ENCODE assay signal across 20 cellular contexts in the genomic region with DNA sequence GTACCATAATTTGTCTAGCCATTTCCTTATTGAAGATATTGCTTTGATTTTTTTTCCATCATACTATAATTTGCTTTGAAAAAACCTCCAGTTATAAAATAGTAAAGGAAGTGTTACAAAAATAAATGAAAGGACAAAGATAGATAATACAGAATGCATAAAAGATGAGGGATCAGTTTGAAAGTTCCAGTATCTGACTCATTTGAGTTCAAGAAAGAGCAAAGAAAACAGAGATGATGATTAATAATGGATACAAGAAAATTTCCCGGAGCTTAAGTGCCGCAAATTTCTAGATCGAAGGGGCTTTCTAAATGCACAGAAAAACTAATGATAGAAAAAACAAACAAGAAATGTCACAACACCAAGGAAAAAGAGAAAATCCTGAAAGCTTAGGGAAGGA. TPM values are rescaled to one million over a fixed set of nuclear protein-coding genes. Genes with fewer than 3 reads are reported as not detected.
A peak's percentile ranks its signal among the peaks of the same experiment; 100 is the strongest.
DNase-seq lines count a peak whose midpoint lies in the region; ATAC-seq and TF ChIP-seq lines count a peak whose summit lies in the region.
"Had no signal": no experiment of that assay in that cellular context is flagged by ENCODE, and none has a peak within 500 bp of the region (broad histone marks: within the 10 kb centered on the region; RNA-seq: fewer than 3 reads in every experiment).

No MANE protein-coding gene starts in this region.

- H3K4me2 ChIP-seq in neuronal stem cell (ENCODE audit: insufficient read depth, low read length, poor library complexity, severe bottlenecking), result no peak overlapping the region

- H4K91ac ChIP-seq in neuronal stem cell (ENCODE audit: low read depth, low read length, poor library complexity), result no peak overlapping the region

- POLR2A ChIA-PET in WTC11 (lab: Charles Lee), result interaction anchor here (0.6 kb wide), 1 partner anchor 26 kb away, joined by 3 read pairs; no protein-coding TSS in a partner anchor

- H2AK5ac ChIP-seq in neuronal stem cell (ENCODE audit: low read depth, low read length), result no peak overlapping the region

- TF ChIP-seq EP300 in stomach (IDR thresholded peaks at IDR 0.05), result no peak

- no peak overlapping the region for H2BK5ac ChIP-seq in neuronal stem cell (ENCODE audit: low read length)

- H3K36me3 Mint-ChIP-seq in natural killer cell treated with Interleukin-12 subunit alpha and Interleukin-12 subunit beta and Interleukin-15 and Interleukin-18, amount 100 ng/mL, for 72 hours, result no peaks in the 10 kb centered on the region
- no peaks in the 10 kb centered on the region for H3K36me3 Mint-ChIP-seq in natural killer cell
- no peaks in the 10 kb centered on the region for H3K36me3 Mint-ChIP-seq in WTC11
- H3K36me3 Mint-ChIP-seq in endothelial cell (ENCODE audit: low read depth, unreplicated experiment), result peaks cover 3% of the 10 kb centered on the region
- peaks cover 3 to 4% of the 10 kb centered on the region in 2 donors for H3K36me3 Mint-ChIP-seq in stimulated activated naive B cell treated with anti-CD40 and anti-IgM and Interleukin-4, amounts not matched to agents 10 μg/mL and 1 μg/mL and 100 μg/mL, for 72 hours

- peaks cover 22 to 45% of the 10 kb centered on the region in 2 donors for H3K4me1 Mint-ChIP-seq in natural killer cell treated with Interleukin-12 subunit alpha and Interleukin-12 subunit beta and Interleukin-15 and Interleukin-18, amount 100 ng/mL, for 72 hours (ENCODE audit: low read depth in 2 of 2)
- H3K4me1 Mint-ChIP-seq in natural killer cell (peaks cover 32 to 52% of the 10 kb centered on the region in 2 donors), WTC11 (peaks cover 17% of the 10 kb centered on the region), endothelial cell (ENCODE audit: unreplicated experiment) (peaks cover 34% of the 10 kb centered on the region)
- H3K4me1 Mint-ChIP-seq in stimulated activated naive B cell treated with anti-CD40 and anti-IgM and Interleukin-4, amounts not matched to agents 10 μg/mL and 1 μg/mL and 100 μg/mL, for 72 hours, result peaks cover 25 to 52% of the 10 kb centered on the region in 2 donors

- H3K36me3 ChIP-seq in neuronal stem cell (replicated peaks in 1 of 2; ENCODE audit: control insufficient read depth in 2 of 2, insufficient read depth in 2 of 2, low read length in 2 of 2) (peaks cover 0 to 7% of the 10 kb centered on the region in 2 donors), stomach (peaks cover 0 to 5% (median 0%) of the 10 kb centered on the region in 4 donors)
- H3K36me3 ChIP-seq: cardiac muscle cell, MG63, thyroid gland had no signal

- no CpG with 5 or more reads among the region's 3 CpGs for WGBS in neuronal stem cell (ENCODE audit: extremely low coverage in 2 of 2, insufficient read length in 2 of 2, insufficient replicate concordance in 1 of 2), 2 donors
- WGBS in stomach, 5 donors, result 73 to 89% (median 84%) methylated on average over 3 of the region's 3 CpGs

- no peaks in the 10 kb centered on the region for H3K9me3 Mint-ChIP-seq in natural killer cell treated with Interleukin-12 subunit alpha and Interleukin-12 subunit beta and Interleukin-15 and Interleukin-18, amount 100 ng/mL, for 72 hours
- no peaks in the 10 kb centered on the region for H3K9me3 Mint-ChIP-seq in natural killer cell
- H3K9me3 Mint-ChIP-seq in WTC11, result no peaks in the 10 kb centered on the region
- no peaks in the 10 kb centered on the region for H3K9me3 Mint-ChIP-seq in endothelial cell (ENCODE audit: unreplicated experiment)
- no peaks in the 10 kb centered on the region for H3K9me3 Mint-ChIP-seq in stimulated activated naive B cell treated with anti-CD40 and anti-IgM and Interleukin-4, amounts not matched to agents 10 μg/mL and 1 μg/mL and 100 μg/mL, for 72 hours
- H3K9me3 Mint-ChIP-seq: activated T-helper 2 cell treated with anti-CD3 and anti-CD28 coated beads, Interferon-gamma antibody, Interleukin-2, Interleukin-4, amounts not matched to agents 10 μg/mL and 5 μg/mL and 100 μg/mL, durations not matched to agents 14 hours and 24 hours and 36 hours had no signal

- H3K4me3 ChIP-seq in neuronal stem cell (ENCODE audit: low read length in 2 of 2), result no peak overlapping the region
- H3K4me3 ChIP-seq in stomach, result no peak overlapping the region
- H3K4me3 ChIP-seq: cardiac muscle cell, MG63, thyroid gland had no signal

- peaks cover 3% of the 10 kb centered on the region for H3K79me1 ChIP-seq in neuronal stem cell (ENCODE audit: low read depth, low read length)

- peak overlapping the region in 1 of 2 donors; percentile 55 for H3K27ac Mint-ChIP-seq in natural killer cell treated with Interleukin-12 subunit alpha and Interleukin-12 subunit beta and Interleukin-15 and Interleukin-18, amount 100 ng/mL, for 72 hours
- H3K27ac Mint-ChIP-seq in natural killer cell (peak overlapping the region in 1 of 2 donors; percentile 14), WTC11 (0 out of 2 replicates have a peak overlapping the region, but pooled peaks have one; percentile 6), endothelial cell (ENCODE audit: unreplicated experiment) (peak overlapping the region; percentile 25)
- H3K27ac Mint-ChIP-seq in stimulated activated naive B cell treated with anti-CD40 and anti-IgM and Interleukin-4, amounts not matched to agents 10 μg/mL and 1 μg/mL and 100 μg/mL, for 72 hours, result peak overlapping the region; percentile 43
- H3K27ac Mint-ChIP-seq: activated T-helper 2 cell treated with anti-CD3 and anti-CD28 coated beads, Interferon-gamma antibody, Interleukin-2, Interleukin-4, amounts not matched to agents 10 μg/mL and 5 μg/mL and 100 μg/mL, durations not matched to agents 14 hours and 24 hours and 36 hours; progenitor cell of endocrine pancreas had no signal

- H3K27me3 ChIP-seq in neuronal stem cell (ENCODE audit: control insufficient read depth in 3 of 3, insufficient read depth in 3 of 3, low read depth in 1 of 3, low read length in 3 of 3), result no peaks in the 10 kb centered on the region
- no peaks in the 10 kb centered on the region for H3K27me3 ChIP-seq in stomach
- H3K27me3 ChIP-seq: cardiac muscle cell, MG63, thyroid gland had no signal

- no peak overlapping the region for H2BK120ac ChIP-seq in neuronal stem cell (ENCODE audit: low read depth, low read length)

- TF ChIP-seq POLR2A in stomach (IDR thresholded peaks at IDR 0.05), result no peak

- H3K9ac ChIP-seq in neuronal stem cell (ENCODE audit: low read depth, low read length, poor library complexity), result no peak overlapping the region

- no peak for DNase-seq in natural killer cell treated with Interleukin-12 subunit alpha and Interleukin-12 subunit beta and Interleukin-15 and Interleukin-18, amount 100 ng/mL, for 72 hours (ENCODE audit: low spot score)
- DNase-seq in natural killer cell (no peak), WTC11 (ENCODE audit: low spot score) (no peak), endothelial cell (ENCODE audit: low spot score) (no peak), NCI-H69 (lab: John Stamatoyannopoulos, UW) (no peak), neuronal stem cell (ENCODE audit: low spot score) (no peak), stomach (no peak)
- DNase-seq in stimulated activated naive B cell treated with anti-CD40 and anti-IgM and Interleukin-4, amounts not matched to agents 10 μg/mL and 1 μg/mL and 100 μg/mL, for 72 hours, result no peak
- DNase-seq: activated CD4-positive, alpha-beta T cell treated with anti-CD3 and anti-CD28 coated beads, Interleukin-2, amount 50 U/mL, for 48 hours; DMS 273 treated with DMSO at 0.1 percent for 48 hours; MG63; NCI-H1436 treated with DMSO at 0.1 percent for 48 hours; NCI-H510A; NK-92 treated with Interleukin-12 subunit alpha and Interleukin-12 subunit beta, amount 100 ng/mL, for 24 hours; T-helper 9 cell; thyroid gland had no signal

- no peak overlapping the region for H2BK15ac ChIP-seq in neuronal stem cell (ENCODE audit: low read length)

- CTCF ChIA-PET in WTC11 (lab: Charles Lee), result no interaction called here

- H3K27me3 Mint-ChIP-seq in natural killer cell treated with Interleukin-12 subunit alpha and Interleukin-12 subunit beta and Interleukin-15 and Interleukin-18, amount 100 ng/mL, for 72 hours, result no peaks in the 10 kb centered on the region
- H3K27me3 Mint-ChIP-seq in natural killer cell (ENCODE audit: low read depth in 2 of 2) (no peaks in the 10 kb centered on the region), WTC11 (ENCODE audit: low read depth) (no peaks in the 10 kb centered on the region), endothelial cell (ENCODE audit: unreplicated experiment) (peaks cover 6% of the 10 kb centered on the region)
- no peaks in the 10 kb centered on the region for H3K27me3 Mint-ChIP-seq in stimulated activated naive B cell treated with anti-CD40 and anti-IgM and Interleukin-4, amounts not matched to agents 10 μg/mL and 1 μg/mL and 100 μg/mL, for 72 hours
- H3K27me3 Mint-ChIP-seq: progenitor cell of endocrine pancreas had no signal

- no peak overlapping the region for H2BK12ac ChIP-seq in neuronal stem cell (ENCODE audit: low read length)

- H3K27ac ChIP-seq in neuronal stem cell (replicated peaks; ENCODE audit: low read length) (no peak overlapping the region), stomach (no peak overlapping the region)
- H3K27ac ChIP-seq: cardiac muscle cell, thyroid gland had no signal

- H3K9me3 ChIP-seq in neuronal stem cell (replicated peaks in 1 of 2; ENCODE audit: control insufficient read depth in 2 of 2, insufficient read depth in 1 of 2, low read depth in 1 of 2, low read length in 2 of 2), result no peaks in the 10 kb centered on the region
- no peaks in the 10 kb centered on the region for H3K9me3 ChIP-seq in stomach
- H3K9me3 ChIP-seq: MG63, thyroid gland had no signal

- no peak overlapping the region for H3K23ac ChIP-seq in neuronal stem cell (ENCODE audit: low read depth, low read length, poor library complexity)

- intact Hi-C loops in natural killer cell (cut with micrococcal nuclease) (no loop called here), stomach (cut with DNase I; ENCODE audit: low total_unique reads) (no loop called here)

- H3K4ac ChIP-seq in neuronal stem cell (ENCODE audit: low read length), result no peak overlapping the region

- no peak overlapping the region for H2AFZ ChIP-seq in neuronal stem cell (ENCODE audit: low read length)

- H3K18ac ChIP-seq in neuronal stem cell (ENCODE audit: low read length), result no peak overlapping the region

- peaks cover 2 to 11% of the 10 kb centered on the region in 2 donors for H3K4me1 ChIP-seq in neuronal stem cell (ENCODE audit: control insufficient read depth in 2 of 2, insufficient read depth in 1 of 2, low read depth in 1 of 2, low read length in 2 of 2)
- peaks cover 10 to 42% (median 29%) of the 10 kb centered on the region in 4 donors for H3K4me1 ChIP-seq in stomach

- peak overlapping the region; percentile 59 for H3K4me3 Mint-ChIP-seq in natural killer cell treated with Interleukin-12 subunit alpha and Interleukin-12 subunit beta and Interleukin-15 and Interleukin-18, amount 100 ng/mL, for 72 hours
- H3K4me3 Mint-ChIP-seq in natural killer cell, result no peak overlapping the region
- no peak overlapping the region for H3K4me3 Mint-ChIP-seq in WTC11
- H3K4me3 Mint-ChIP-seq in endothelial cell (ENCODE audit: unreplicated experiment), result no peak overlapping the region
- H3K4me3 Mint-ChIP-seq in stimulated activated naive B cell treated with anti-CD40 and anti-IgM and Interleukin-4, amounts not matched to agents 10 μg/mL and 1 μg/mL and 100 μg/mL, for 72 hours, result peak overlapping the region in 1 of 2 donors; percentile 40

- H4K8ac ChIP-seq in neuronal stem cell (ENCODE audit: low read depth, low read length), result no peak overlapping the region

- H3K14ac ChIP-seq in neuronal stem cell (ENCODE audit: low read length), result no peak overlapping the region

- no peak for TF ChIP-seq CTCF in natural killer cell (IDR thresholded peaks at IDR 0.05)
- TF ChIP-seq CTCF in WTC11 (IDR thresholded peaks at IDR 0.05), result no peak
- TF ChIP-seq CTCF in endothelial cell (IDR thresholded peaks at IDR 0.05; ENCODE audit: unreplicated experiment), result no peak
- TF ChIP-seq CTCF in stomach (IDR thresholded peaks at IDR 0.05), result no peak

- no peak for ATAC-seq in natural killer cell treated with Interleukin-12 subunit alpha and Interleukin-12 subunit beta and Interleukin-15 and Interleukin-18, amount 100 ng/mL, for 72 hours
- ATAC-seq in natural killer cell, result no peak
- no peak for ATAC-seq in WTC11
- ATAC-seq in stimulated activated naive B cell treated with anti-CD40 and anti-IgM and Interleukin-4, amounts not matched to agents 10 μg/mL and 1 μg/mL and 100 μg/mL, for 72 hours (replicated peaks), result no peak

RNA-seq across cellular contexts. Expression of a gene that starts 4.3 kb away (rescaled TPM):
- 10 to 100 TPM; 26.9 to 31.8 TPM for total RNA-seq in natural killer cell treated with Interleukin-12 subunit alpha and Interleukin-12 subunit beta and Interleukin-15 and Interleukin-18, amount 100 ng/mL, for 72 hours
- total RNA-seq in natural killer cell, result 100 to 1,000 TPM in 1 of 3 donors, 10 to 100 TPM in 2; 89.1 to 101 (median 91.5) TPM
- 35.5 to 40.9 TPM (median 40.9 TPM) in 3 replicates for total RNA-seq in WTC11 (2021)
- 33.4 TPM for total RNA-seq in endothelial cell (ENCODE audit: unreplicated experiment)
- polyA plus RNA-seq in neuronal stem cell (2013, experiment 1 of 2), result 45.7 TPM
- 46.4 TPM for polyA plus RNA-seq in neuronal stem cell (2013, experiment 2 of 2)
- total RNA-seq in stomach, result 10 to 100 TPM in 3 of 5 donors, 1 to 10 TPM in 2; 4.3 to 89.7 (median 17.0) TPM
- 10 to 100 TPM; 11.6 to 15.1 (median 11.6) TPM for polyA plus RNA-seq in stomach

RNA-seq across cellular contexts. Expression of a gene that starts 4.4 kb away (rescaled TPM):
- under 1 TPM; 0.05 to 0.14 TPM for total RNA-seq in natural killer cell treated with Interleukin-12 subunit alpha and Interleukin-12 subunit beta and Interleukin-15 and Interleukin-18, amount 100 ng/mL, for 72 hours
- total RNA-seq in natural killer cell (under 1 TPM in 2 of 3 donors, not detected in 1; 0.07 to 0.08 TPM), WTC11 (2021) (0.13 to 0.27 TPM (median 0.25 TPM) in 3 replicates), endothelial cell (ENCODE audit: unreplicated experiment) (0.69 TPM), stomach (1 to 10 TPM in 1 of 5 donors, under 1 TPM in 1, not detected in 3; 0.14 to 1.1 TPM)
- polyA plus RNA-seq in neuronal stem cell (2013, experiment 1 of 2), result 0.25 TPM
- polyA plus RNA-seq in neuronal stem cell (2013, experiment 2 of 2), result 0.29 TPM
- polyA plus RNA-seq in stomach, result under 1 TPM in 1 of 3 donors, not detected in 2; 0.15 TPM
- total RNA-seq: H4 had no signal

RNA-seq across cellular contexts. Expression of a gene that starts 51.3 kb away (rescaled TPM):
- total RNA-seq in natural killer cell treated with Interleukin-12 subunit alpha and Interleukin-12 subunit beta and Interleukin-15 and Interleukin-18, amount 100 ng/mL, for 72 hours, result 10 to 100 TPM; 12.9 to 16.6 TPM
- total RNA-seq in natural killer cell (10 to 100 TPM; 20.2 to 21.3 (median 20.8) TPM), WTC11 (2021) (44.6 to 50.7 TPM (median 47.4 TPM) in 3 replicates), endothelial cell (ENCODE audit: unreplicated experiment) (130 TPM), stomach (10 to 100 TPM in 4 of 5 donors, 1 to 10 TPM in 1; 9.3 to 68.7 (median 53.1) TPM)
- 18.3 TPM for polyA plus RNA-seq in neuronal stem cell (2013, experiment 1 of 2)
- 18.3 TPM for polyA plus RNA-seq in neuronal stem cell (2013, experiment 2 of 2)
- 10 to 100 TPM; 22.4 to 35.4 (median 29.1) TPM for polyA plus RNA-seq in stomach

RNA-seq across cellular contexts. Expression of a gene that starts 51.3 kb away (rescaled TPM):
- 1 to 10 TPM in 1 of 2 donors, under 1 TPM in 1; 0.12 to 1.8 TPM for total RNA-seq in natural killer cell treated with Interleukin-12 subunit alpha and Interleukin-12 subunit beta and Interleukin-15 and Interleukin-18, amount 100 ng/mL, for 72 hours
- total RNA-seq in natural killer cell (1 to 10 TPM; 2.1 to 3.9 (median 2.4) TPM), WTC11 (2021) (3.8 to 4.6 TPM (median 4.4 TPM) in 3 replicates), endothelial cell (ENCODE audit: unreplicated experiment) (41.7 TPM), stomach (10 to 100 TPM in 1 of 5 donors, 1 to 10 TPM in 3, under 1 TPM in 1; 0.89 to 10.3 (median 2.9) TPM)
- 4.3 TPM for polyA plus RNA-seq in neuronal stem cell (2013, experiment 1 of 2)
- 4.8 TPM for polyA plus RNA-seq in neuronal stem cell (2013, experiment 2 of 2)
- polyA plus RNA-seq in stomach, result 10 to 100 TPM in 1 of 3 donors, 1 to 10 TPM in 2; 5.1 to 17.7 (median 7.5) TPM
